Comparison of ENCODE assay signal across 18 cellular contexts in the genomic region with DNA sequence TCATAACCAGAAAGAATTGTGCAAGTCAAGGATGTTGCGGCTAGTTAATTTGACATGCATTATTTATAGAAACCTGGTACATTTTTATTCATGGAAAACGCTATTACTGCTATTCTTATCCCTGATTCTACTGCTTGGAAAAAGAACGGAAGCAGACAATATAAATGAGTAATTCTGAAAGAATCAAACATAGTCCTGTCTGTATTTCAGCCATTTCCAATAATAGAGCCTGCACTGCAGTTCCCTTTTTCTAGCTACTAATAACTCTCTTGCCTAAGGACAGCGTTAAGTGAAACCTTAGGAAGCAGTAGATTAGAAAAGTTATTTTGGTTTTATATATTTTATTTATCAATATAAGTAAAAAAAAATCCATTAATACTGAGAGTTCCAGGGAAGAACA.
"Had no signal": no experiment of that assay in that cellular context is flagged by ENCODE, and none has a peak within 500 bp of the region (broad histone marks: within the 10 kb centered on the region; RNA-seq: fewer than 3 reads in every experiment).

No MANE protein-coding gene starts in this region.

- H3K36me3 ChIP-seq: esophagus muscularis mucosa, left ventricle myocardium inferior, neutrophil, right lobe of liver, thyroid gland, upper lobe of left lung had no signal

- ATAC-seq: activated CD4-positive, alpha-beta T cell treated with anti-CD3 and anti-CD28 coated beads for 36 hours; activated naive CD4-positive, alpha-beta T cell treated with anti-CD3 and anti-CD28 coated beads, Interleukin-2, amount 50 U/mL, for 72 hours; activated T-cell treated with anti-CD3 and anti-CD28 coated beads, Interleukin-2, amount 50 U/mL, for 72 hours; right lobe of liver had no signal

- DNase-seq: activated CD4-positive, alpha-beta T cell treated with anti-CD3 and anti-CD28 coated beads for 36 hours; activated CD4-positive, CD25-positive, alpha-beta regulatory T cell; activated naive CD4-positive, alpha-beta T cell; activated T-cell treated with anti-CD3 and anti-CD28 coated beads for 4 hours; activated T-cell treated with anti-CD3 and anti-CD28 coated beads, Interleukin-2, amount 50 U/mL, for 72 hours; dermis blood vessel endothelial cell; effector CD4-positive, alpha-beta T cell; islet precursor cell; left ventricle myocardium inferior; right lobe of liver; stimulated activated CD4-positive, alpha-beta T cell treated with anti-CD3 and anti-CD28 coated beads, Interleukin-12 subunit alpha, Interleukin-12 subunit beta, amount 100 ng/mL, for 4 hours; stimulated activated CD4-positive, alpha-beta T cell treated with anti-CD3 and anti-CD28 coated beads, Interleukin-4, amount 100 ng/mL, for 1 hour; thyroid gland had no signal

- H3K4me1 ChIP-seq: esophagus muscularis mucosa, left ventricle myocardium inferior, right lobe of liver, thyroid gland, upper lobe of left lung had no signal

- H3K27me3 ChIP-seq: esophagus muscularis mucosa, neutrophil, right lobe of liver, thyroid gland, upper lobe of left lung had no signal

- H3K27ac ChIP-seq: esophagus muscularis mucosa, left ventricle myocardium inferior, neutrophil, right lobe of liver, skin epidermis, thyroid gland, upper lobe of left lung had no signal

- H3K4me3 ChIP-seq: esophagus muscularis mucosa, left ventricle myocardium inferior, right lobe of liver, skin epidermis, thyroid gland, upper lobe of left lung had no signal

- H3K9me3 ChIP-seq: esophagus muscularis mucosa, left ventricle myocardium inferior, neutrophil, right lobe of liver, thyroid gland, upper lobe of left lung had no signal
